Comparison of ENCODE assay signal across 13 cellular contexts in the genomic region with DNA sequence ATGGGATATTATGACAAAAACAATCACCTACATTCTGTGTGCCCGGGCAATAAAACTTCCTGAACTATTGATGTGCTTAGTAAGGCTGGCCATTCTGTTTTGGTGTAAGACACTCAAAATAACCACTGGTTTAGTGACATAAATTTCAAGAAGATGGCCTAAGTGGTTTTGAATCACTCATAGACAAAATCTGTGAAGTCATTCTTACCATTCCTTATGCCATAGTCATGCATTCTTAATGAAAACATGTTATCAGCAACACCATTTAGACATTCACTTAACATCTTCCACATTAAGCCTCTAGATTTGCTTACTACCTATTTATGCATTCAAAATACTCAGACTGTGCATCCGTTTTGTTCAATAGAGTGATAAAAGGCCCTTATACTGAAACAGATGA.
"Had no signal": no experiment of that assay in that cellular context is flagged by ENCODE, and none has a peak within 500 bp of the region (broad histone marks: within the 10 kb centered on the region; RNA-seq: fewer than 3 reads in every experiment).

No MANE protein-coding gene starts in this region.

- H3K9me3 ChIP-seq: heart left ventricle, left lung, tibial artery, uterus had no signal

- ATAC-seq: heart left ventricle, T-cell had no signal

- DNase-seq: activated B cell treated with CpG ODN at 0.5 μM for 24 hours; activated CD4-positive, alpha-beta T cell treated with anti-CD3 and anti-CD28 coated beads, Interleukin-2, amount 10 ng/mL, durations not matched to agents 7 days and 5 days; activated naive CD4-positive, alpha-beta T cell treated with anti-CD3 and anti-CD28 coated beads, Interleukin-2, amount 10 ng/mL, durations not matched to agents 7 days and 5 days; amniotic stem cell; dorsolateral prefrontal cortex; foreskin melanocyte; heart left ventricle; left lung; T-cell; T1000; tibial artery; uterus had no signal

- H3K27me3 ChIP-seq: dorsolateral prefrontal cortex, heart left ventricle, tibial artery, uterus had no signal

- H3K4me1 ChIP-seq: uterus had no signal

- H3K4me3 ChIP-seq: heart left ventricle, left lung, tibial artery, uterus had no signal

- H3K27ac ChIP-seq: heart left ventricle, left lung, tibial artery, uterus had no signal

- FAIRE-seq: islet of Langerhans had no signal

- H3K36me3 ChIP-seq: heart left ventricle, left lung, tibial artery, uterus had no signal
